Comparison of ENCODE assay signal across 1 cellular context in genomic region chr21:26099610-26100219, GRCh38.
TF ChIP-seq lines count a peak whose summit lies in the region.

No MANE protein-coding gene starts in this region.

TF ChIP-seq in K562, 482 proteins besides CTCF, POLR2A, EP300 and RAD21 (continued from another document and continues in another):
- TF ChIP-seq CHD7 (IDR thresholded peaks at IDR 0.05; ENCODE audit: low read depth, low read length) (no peak), ZNF23 (CRISPR knock-in tag; IDR thresholded peaks at IDR 0.05) (no peak), GABPB1 (CRISPR knock-in tag; IDR thresholded peaks at IDR 0.05) (no peak), POLR2H (tag; IDR thresholded peaks at IDR 0.05; ENCODE audit: low read depth) (peak; percentile 78), ZSCAN32 (CRISPR knock-in tag; IDR thresholded peaks at IDR 0.05) (peak; percentile 91), ZNF561 (CRISPR knock-in tag; conservative IDR thresholded peaks at IDR 0.05) (no peak), ZNF780A (CRISPR knock-in tag; IDR thresholded peaks at IDR 0.05) (no peak), NFRKB (IDR thresholded peaks at IDR 0.05; ENCODE audit: low read depth) (no peak), TAF15 (IDR thresholded peaks at IDR 0.05; ENCODE audit: low read depth, low read length) (no peak), ERF (CRISPR knock-in tag; IDR thresholded peaks at IDR 0.05) (no peak), TRIM24 (IDR thresholded peaks at IDR 0.05) (peak in 1 of 2 experiments; percentile 86; a peak in 2 of 4 replicates), RCOR1 (IDR thresholded peaks at IDR 0.05; ENCODE audit: borderline replicate concordance in 1 of 2, low read depth in 2 of 2, low read length in 2 of 2) (no peak), ZNF75A (CRISPR knock-in tag; IDR thresholded peaks at IDR 0.05) (0 out of 2 replicates have a peak, but pooled peaks have one; percentile 27), BHLHE40 (IDR thresholded peaks at IDR 0.05; ENCODE audit: low read length) (no peak), HINFP (tag; conservative IDR thresholded peaks at IDR 0.05; ENCODE audit: low read depth) (no peak), ZNF239 (CRISPR knock-in tag; IDR thresholded peaks at IDR 0.05) (peak; percentile 61), HSF4 (CRISPR knock-in tag; IDR thresholded peaks at IDR 0.05; ENCODE audit: borderline replicate concordance) (no peak), ZBTB17 (CRISPR knock-in tag; IDR thresholded peaks at IDR 0.05) (peak; percentile 66; the same call in 1 of the 2 replicates), NFATC3 (IDR thresholded peaks at IDR 0.05) (no peak)
- TF ChIP-seq, protein P1, sequence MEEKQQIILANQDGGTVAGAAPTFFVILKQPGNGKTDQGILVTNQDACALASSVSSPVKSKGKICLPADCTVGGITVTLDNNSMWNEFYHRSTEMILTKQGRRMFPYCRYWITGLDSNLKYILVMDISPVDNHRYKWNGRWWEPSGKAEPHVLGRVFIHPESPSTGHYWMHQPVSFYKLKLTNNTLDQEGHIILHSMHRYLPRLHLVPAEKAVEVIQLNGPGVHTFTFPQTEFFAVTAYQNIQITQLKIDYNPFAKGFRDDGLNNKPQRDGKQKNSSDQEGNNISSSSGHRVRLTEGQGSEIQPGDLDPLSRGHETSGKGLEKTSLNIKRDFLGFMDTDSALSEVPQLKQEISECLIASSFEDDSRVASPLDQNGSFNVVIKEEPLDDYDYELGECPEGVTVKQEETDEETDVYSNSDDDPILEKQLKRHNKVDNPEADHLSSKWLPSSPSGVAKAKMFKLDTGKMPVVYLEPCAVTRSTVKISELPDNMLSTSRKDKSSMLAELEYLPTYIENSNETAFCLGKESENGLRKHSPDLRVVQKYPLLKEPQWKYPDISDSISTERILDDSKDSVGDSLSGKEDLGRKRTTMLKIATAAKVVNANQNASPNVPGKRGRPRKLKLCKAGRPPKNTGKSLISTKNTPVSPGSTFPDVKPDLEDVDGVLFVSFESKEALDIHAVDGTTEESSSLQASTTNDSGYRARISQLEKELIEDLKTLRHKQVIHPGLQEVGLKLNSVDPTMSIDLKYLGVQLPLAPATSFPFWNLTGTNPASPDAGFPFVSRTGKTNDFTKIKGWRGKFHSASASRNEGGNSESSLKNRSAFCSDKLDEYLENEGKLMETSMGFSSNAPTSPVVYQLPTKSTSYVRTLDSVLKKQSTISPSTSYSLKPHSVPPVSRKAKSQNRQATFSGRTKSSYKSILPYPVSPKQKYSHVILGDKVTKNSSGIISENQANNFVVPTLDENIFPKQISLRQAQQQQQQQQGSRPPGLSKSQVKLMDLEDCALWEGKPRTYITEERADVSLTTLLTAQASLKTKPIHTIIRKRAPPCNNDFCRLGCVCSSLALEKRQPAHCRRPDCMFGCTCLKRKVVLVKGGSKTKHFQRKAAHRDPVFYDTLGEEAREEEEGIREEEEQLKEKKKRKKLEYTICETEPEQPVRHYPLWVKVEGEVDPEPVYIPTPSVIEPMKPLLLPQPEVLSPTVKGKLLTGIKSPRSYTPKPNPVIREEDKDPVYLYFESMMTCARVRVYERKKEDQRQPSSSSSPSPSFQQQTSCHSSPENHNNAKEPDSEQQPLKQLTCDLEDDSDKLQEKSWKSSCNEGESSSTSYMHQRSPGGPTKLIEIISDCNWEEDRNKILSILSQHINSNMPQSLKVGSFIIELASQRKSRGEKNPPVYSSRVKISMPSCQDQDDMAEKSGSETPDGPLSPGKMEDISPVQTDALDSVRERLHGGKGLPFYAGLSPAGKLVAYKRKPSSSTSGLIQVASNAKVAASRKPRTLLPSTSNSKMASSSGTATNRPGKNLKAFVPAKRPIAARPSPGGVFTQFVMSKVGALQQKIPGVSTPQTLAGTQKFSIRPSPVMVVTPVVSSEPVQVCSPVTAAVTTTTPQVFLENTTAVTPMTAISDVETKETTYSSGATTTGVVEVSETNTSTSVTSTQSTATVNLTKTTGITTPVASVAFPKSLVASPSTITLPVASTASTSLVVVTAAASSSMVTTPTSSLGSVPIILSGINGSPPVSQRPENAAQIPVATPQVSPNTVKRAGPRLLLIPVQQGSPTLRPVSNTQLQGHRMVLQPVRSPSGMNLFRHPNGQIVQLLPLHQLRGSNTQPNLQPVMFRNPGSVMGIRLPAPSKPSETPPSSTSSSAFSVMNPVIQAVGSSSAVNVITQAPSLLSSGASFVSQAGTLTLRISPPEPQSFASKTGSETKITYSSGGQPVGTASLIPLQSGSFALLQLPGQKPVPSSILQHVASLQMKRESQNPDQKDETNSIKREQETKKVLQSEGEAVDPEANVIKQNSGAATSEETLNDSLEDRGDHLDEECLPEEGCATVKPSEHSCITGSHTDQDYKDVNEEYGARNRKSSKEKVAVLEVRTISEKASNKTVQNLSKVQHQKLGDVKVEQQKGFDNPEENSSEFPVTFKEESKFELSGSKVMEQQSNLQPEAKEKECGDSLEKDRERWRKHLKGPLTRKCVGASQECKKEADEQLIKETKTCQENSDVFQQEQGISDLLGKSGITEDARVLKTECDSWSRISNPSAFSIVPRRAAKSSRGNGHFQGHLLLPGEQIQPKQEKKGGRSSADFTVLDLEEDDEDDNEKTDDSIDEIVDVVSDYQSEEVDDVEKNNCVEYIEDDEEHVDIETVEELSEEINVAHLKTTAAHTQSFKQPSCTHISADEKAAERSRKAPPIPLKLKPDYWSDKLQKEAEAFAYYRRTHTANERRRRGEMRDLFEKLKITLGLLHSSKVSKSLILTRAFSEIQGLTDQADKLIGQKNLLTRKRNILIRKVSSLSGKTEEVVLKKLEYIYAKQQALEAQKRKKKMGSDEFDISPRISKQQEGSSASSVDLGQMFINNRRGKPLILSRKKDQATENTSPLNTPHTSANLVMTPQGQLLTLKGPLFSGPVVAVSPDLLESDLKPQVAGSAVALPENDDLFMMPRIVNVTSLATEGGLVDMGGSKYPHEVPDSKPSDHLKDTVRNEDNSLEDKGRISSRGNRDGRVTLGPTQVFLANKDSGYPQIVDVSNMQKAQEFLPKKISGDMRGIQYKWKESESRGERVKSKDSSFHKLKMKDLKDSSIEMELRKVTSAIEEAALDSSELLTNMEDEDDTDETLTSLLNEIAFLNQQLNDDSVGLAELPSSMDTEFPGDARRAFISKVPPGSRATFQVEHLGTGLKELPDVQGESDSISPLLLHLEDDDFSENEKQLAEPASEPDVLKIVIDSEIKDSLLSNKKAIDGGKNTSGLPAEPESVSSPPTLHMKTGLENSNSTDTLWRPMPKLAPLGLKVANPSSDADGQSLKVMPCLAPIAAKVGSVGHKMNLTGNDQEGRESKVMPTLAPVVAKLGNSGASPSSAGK (IDR thresholded peaks at IDR 0.05) = peak; percentile 90
- TF ChIP-seq, protein P2, sequence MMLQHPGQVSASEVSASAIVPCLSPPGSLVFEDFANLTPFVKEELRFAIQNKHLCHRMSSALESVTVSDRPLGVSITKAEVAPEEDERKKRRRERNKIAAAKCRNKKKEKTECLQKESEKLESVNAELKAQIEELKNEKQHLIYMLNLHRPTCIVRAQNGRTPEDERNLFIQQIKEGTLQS (IDR thresholded peaks at IDR 0.05) = peak; percentile 59; the same call in 1 of the 2 replicates
- TF ChIP-seq, protein P2 (CRISPR knock-in tag; conservative IDR thresholded peaks at IDR 0.05) = no peak
- TF ChIP-seq, protein P3, sequence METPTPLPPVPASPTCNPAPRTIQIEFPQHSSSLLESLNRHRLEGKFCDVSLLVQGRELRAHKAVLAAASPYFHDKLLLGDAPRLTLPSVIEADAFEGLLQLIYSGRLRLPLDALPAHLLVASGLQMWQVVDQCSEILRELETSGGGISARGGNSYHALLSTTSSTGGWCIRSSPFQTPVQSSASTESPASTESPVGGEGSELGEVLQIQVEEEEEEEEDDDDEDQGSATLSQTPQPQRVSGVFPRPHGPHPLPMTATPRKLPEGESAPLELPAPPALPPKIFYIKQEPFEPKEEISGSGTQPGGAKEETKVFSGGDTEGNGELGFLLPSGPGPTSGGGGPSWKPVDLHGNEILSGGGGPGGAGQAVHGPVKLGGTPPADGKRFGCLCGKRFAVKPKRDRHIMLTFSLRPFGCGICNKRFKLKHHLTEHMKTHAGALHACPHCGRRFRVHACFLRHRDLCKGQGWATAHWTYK (CRISPR knock-in tag; IDR thresholded peaks at IDR 0.05) = no peak
- TF ChIP-seq, protein P4, sequence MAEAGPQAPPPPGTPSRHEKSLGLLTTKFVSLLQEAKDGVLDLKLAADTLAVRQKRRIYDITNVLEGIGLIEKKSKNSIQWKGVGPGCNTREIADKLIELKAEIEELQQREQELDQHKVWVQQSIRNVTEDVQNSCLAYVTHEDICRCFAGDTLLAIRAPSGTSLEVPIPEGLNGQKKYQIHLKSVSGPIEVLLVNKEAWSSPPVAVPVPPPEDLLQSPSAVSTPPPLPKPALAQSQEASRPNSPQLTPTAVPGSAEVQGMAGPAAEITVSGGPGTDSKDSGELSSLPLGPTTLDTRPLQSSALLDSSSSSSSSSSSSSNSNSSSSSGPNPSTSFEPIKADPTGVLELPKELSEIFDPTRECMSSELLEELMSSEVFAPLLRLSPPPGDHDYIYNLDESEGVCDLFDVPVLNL (CRISPR knock-in tag; IDR thresholded peaks at IDR 0.05; ENCODE audit: low read depth) = no peak
- TF ChIP-seq, protein P5, sequence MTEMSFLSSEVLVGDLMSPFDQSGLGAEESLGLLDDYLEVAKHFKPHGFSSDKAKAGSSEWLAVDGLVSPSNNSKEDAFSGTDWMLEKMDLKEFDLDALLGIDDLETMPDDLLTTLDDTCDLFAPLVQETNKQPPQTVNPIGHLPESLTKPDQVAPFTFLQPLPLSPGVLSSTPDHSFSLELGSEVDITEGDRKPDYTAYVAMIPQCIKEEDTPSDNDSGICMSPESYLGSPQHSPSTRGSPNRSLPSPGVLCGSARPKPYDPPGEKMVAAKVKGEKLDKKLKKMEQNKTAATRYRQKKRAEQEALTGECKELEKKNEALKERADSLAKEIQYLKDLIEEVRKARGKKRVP (CRISPR knock-in tag; IDR thresholded peaks at IDR 0.05) = peak; percentile 99
